12 cellular contexts compared by ENCODE assay signal in genomic region chr20:62898970-62899632, GRCh38.
DNase-seq lines count a peak whose midpoint lies in the region; ATAC-seq lines count a peak whose summit lies in the region.
"Had no signal": no experiment of that assay in that cellular context is flagged by ENCODE, and none has a peak within 500 bp of the region (broad histone marks: within the 10 kb centered on the region; RNA-seq: fewer than 3 reads in every experiment).

No MANE protein-coding gene starts in this region.

- DNase-seq in GM19238 (ENCODE audit: insufficient read length, low spot score): peak; percentile 69
- DNase-seq in kidney tubule cell (ENCODE audit: low spot score): peak; percentile 30
- DNase-seq in NCI-H146 treated with DMSO at 0.1 percent for 48 hours (lab: John Stamatoyannopoulos, UW; ENCODE audit: unreplicated experiment): no peak
- DNase-seq in hypothalamus (lab: John Stamatoyannopoulos, UW): no peak
- DNase-seq in NCI-H82 treated with DMSO at 0.1 percent for 48 hours (lab: John Stamatoyannopoulos, UW; ENCODE audit: unreplicated experiment): no peak
- DNase-seq: activated effector memory CD4-positive, alpha-beta T cell treated with Interleukin-2 at 50 U/mL for 16 hours; HCEC 1CT; NCI-H146 had no signal

- H3K9me3 ChIP-seq in BLaER1 treated with 17β-estradiol and CSF1 and Interleukin-3, amounts not matched to agents 10 nM and 100 nM (replicated peaks in 1 of 11): no peaks in the 10 kb centered on the region

- H3K27ac ChIP-seq in BLaER1 treated with 17β-estradiol and CSF1 and Interleukin-3, amounts not matched to agents 10 nM and 100 nM: no peak overlapping the region
- H3K27ac ChIP-seq: HL-60 had no signal

- H3K4me2 ChIP-seq in BLaER1 treated with 17β-estradiol and CSF1 and Interleukin-3, amounts not matched to agents 10 nM and 100 nM: peak overlapping the region in 10 of 11 experiments; percentile 51 to 84 (median 74); a peak in 18 of 22 replicates

- H3K27me3 ChIP-seq in BLaER1 treated with 17β-estradiol and CSF1 and Interleukin-3, amounts not matched to agents 10 nM and 100 nM: no peaks in the 10 kb centered on the region

- H3K36me3 ChIP-seq in BLaER1 treated with 17β-estradiol and CSF1 and Interleukin-3, amounts not matched to agents 10 nM and 100 nM: peaks cover 53 to 75% (median 65%) of the 10 kb centered on the region in 11 experiments

- H3K9ac ChIP-seq in BLaER1 treated with 17β-estradiol and CSF1 and Interleukin-3, amounts not matched to agents 10 nM and 100 nM: peak overlapping the region in 5 of 11 experiments; percentile 5 to 41 (median 23); a peak in 5 of 22 replicates

- peaks cover 38% of the 10 kb centered on the region for H3K36me3 Mint-ChIP-seq in T-helper 1 cell treated with Interleukin-12 subunit alpha and Interleukin-12 subunit beta and Interleukin-4 antibody, amounts not matched to agents 30 μg/mL and 1 μg/mL, for 36 hours (ENCODE audit: low read depth)

- peaks cover 20 to 98% (median 74%) of the 10 kb centered on the region in 11 experiments; a peak in 21 of 22 replicates for H4K20me1 ChIP-seq in BLaER1 treated with 17β-estradiol and CSF1 and Interleukin-3, amounts not matched to agents 10 nM and 100 nM

- H3K4me1 Mint-ChIP-seq in T-helper 1 cell treated with Interleukin-12 subunit alpha and Interleukin-12 subunit beta and Interleukin-4 antibody, amounts not matched to agents 30 μg/mL and 1 μg/mL, for 36 hours (ENCODE audit: low read depth): peaks cover 34% of the 10 kb centered on the region

- ATAC-seq in HG02678 (IDR thresholded peaks at IDR 0.05; ENCODE audit: unreplicated experiment): no peak

- peak overlapping the region; percentile 73 for H3K4me3 Mint-ChIP-seq in T-helper 1 cell treated with Interleukin-12 subunit alpha and Interleukin-12 subunit beta and Interleukin-4 antibody, amounts not matched to agents 30 μg/mL and 1 μg/mL, for 36 hours

- H3K4me3 ChIP-seq in BLaER1 treated with 17β-estradiol and CSF1 and Interleukin-3, amounts not matched to agents 10 nM and 100 nM: no peak overlapping the region

- peaks cover 26 to 58% (median 51%) of the 10 kb centered on the region in 10 experiments for H3K4me1 ChIP-seq in BLaER1 treated with 17β-estradiol and CSF1 and Interleukin-3, amounts not matched to agents 10 nM and 100 nM

- H3K9me3 Mint-ChIP-seq in T-helper 1 cell treated with Interleukin-12 subunit alpha and Interleukin-12 subunit beta and Interleukin-4 antibody, amounts not matched to agents 30 μg/mL and 1 μg/mL, for 36 hours: no peaks in the 10 kb centered on the region

- peak overlapping the region; percentile 83 for H3K27ac Mint-ChIP-seq in T-helper 1 cell treated with Interleukin-12 subunit alpha and Interleukin-12 subunit beta and Interleukin-4 antibody, amounts not matched to agents 30 μg/mL and 1 μg/mL, for 36 hours

- H3K27me3 Mint-ChIP-seq in T-helper 1 cell treated with Interleukin-12 subunit alpha and Interleukin-12 subunit beta and Interleukin-4 antibody, amounts not matched to agents 30 μg/mL and 1 μg/mL, for 36 hours (ENCODE audit: low read depth): no peaks in the 10 kb centered on the region

Comparison
In these comparisons a context has a peak if more than half of its experiments do, and no peak if none do; other contexts are left out.
1. DNase-seq: peak in GM19238 (single experiment) and kidney tubule cell (single experiment); none in NCI-H146 treated with DMSO at 0.1 percent for 48 hours (single experiment), hypothalamus (0 of 51) and NCI-H82 treated with DMSO at 0.1 percent for 48 hours (single experiment).